In the genomic region with DNA sequence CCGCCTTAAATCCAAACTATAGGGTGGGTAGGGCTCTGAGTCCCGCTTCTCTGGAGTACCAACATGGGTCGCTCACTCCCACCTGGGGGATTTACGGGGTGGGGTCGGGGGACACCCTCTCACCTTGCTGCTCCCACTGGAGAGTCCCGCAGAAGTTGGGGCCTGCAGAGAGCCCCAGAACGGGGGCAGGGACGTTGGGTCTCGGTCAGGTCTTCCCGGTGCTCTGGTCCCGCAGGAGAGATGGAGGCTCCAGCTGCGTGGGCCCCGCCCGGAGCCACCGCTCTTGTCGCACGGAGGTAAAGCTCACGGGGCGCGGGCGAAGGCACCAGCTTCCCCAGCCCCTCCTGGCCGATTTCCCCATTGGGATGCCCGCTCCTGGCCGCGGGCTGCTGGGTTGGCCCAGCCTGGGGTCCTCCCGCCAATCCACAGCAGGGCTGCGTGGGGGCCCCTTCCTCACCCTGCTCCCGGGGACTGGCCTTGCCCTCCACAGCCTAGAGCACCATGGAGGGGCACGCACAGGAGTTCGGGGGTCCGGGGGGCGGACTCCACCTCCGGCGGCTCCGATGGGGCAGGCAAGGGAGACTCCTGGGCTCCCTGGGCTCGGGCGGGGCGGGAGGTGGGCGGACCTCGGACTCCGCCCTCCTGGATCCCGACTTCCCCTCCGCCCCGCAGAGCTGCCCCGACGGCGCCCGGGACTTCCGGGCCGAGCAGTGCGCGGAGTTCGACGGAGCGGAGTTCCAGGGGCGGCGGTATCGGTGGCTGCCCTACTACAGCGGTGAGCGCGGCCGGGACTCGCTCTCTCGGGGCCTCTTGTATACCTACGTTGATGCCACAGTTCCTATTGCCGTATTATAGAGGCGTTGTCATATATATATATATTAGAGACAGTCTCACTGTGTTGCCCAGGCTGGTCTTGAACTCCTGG, we compare ENCODE assay signal across 8 cellular contexts. TPM values are rescaled to one million over a fixed set of nuclear protein-coding genes. Genes with fewer than 3 reads are reported as not detected.
DNase-seq lines count a peak whose midpoint lies in the region; ATAC-seq and TF ChIP-seq lines count a peak whose summit lies in the region.

No MANE protein-coding gene starts in this region.

- H3K27me3 ChIP-seq in AG04450 (ENCODE audit: control insufficient read depth, insufficient read depth, low read length) (peaks cover 8% of the 10 kb centered on the region), neutrophil (peaks cover 65% of the 10 kb centered on the region)

- ATAC-seq in GM21737 (IDR thresholded peaks at IDR 0.05; ENCODE audit: unreplicated experiment): no peak

- TF ChIP-seq CTCF in AG04450 (IDR thresholded peaks at IDR 0.05; ENCODE audit: low read depth, low read length) (no peak), epithelial cell of proximal tubule (conservative IDR thresholded peaks at IDR 0.05; ENCODE audit: low read depth, low read length) (no peak), neutrophil (IDR thresholded peaks at IDR 0.05) (no peak)

- peaks cover 11 to 16% of the 10 kb centered on the region in 2 experiments for H3K4me1 ChIP-seq in neutrophil (ENCODE audit: control insufficient read depth in 1 of 2, insufficient read depth in 1 of 2, low read depth in 1 of 2, low read length in 1 of 2)
- no peaks in the 10 kb centered on the region for H3K4me1 ChIP-seq in urinary bladder (ENCODE audit: insufficient read depth)

- WGBS in urinary bladder: 14% methylated on average over 67 of the region's 67 CpGs

- DNase-seq in AG04450 (ENCODE audit: low read depth, low spot score): no peak
- DNase-seq in Jurkat, Clone E6-1 (ENCODE audit: low read depth, low spot score): no peak
- DNase-seq in activated CD4-positive, alpha-beta T cell treated with anti-CD3 and anti-CD28 coated beads, Interleukin-2, amount 50 U/mL, for 1 hour: peak; percentile 22
- DNase-seq in epithelial cell of proximal tubule (ENCODE audit: low read depth): no peak

- H3K36me3 ChIP-seq in neutrophil (no peaks in the 10 kb centered on the region), urinary bladder (ENCODE audit: insufficient read depth) (no peaks in the 10 kb centered on the region)

- H3K27ac ChIP-seq in AG04450 (ENCODE audit: low read depth, low read length) (no peak overlapping the region), neutrophil (no peak overlapping the region), urinary bladder (ENCODE audit: low read depth) (no peak overlapping the region)

- CTCF ChIA-PET in AG04450 (lab: Charles Lee): no interaction called here

- H3K4me3 ChIP-seq in AG04450 (ENCODE audit: low read depth, low read length) (peak overlapping the region; percentile 61), epithelial cell of proximal tubule (ENCODE audit: low read depth, low read length) (peak overlapping the region; percentile 44), neutrophil (ENCODE audit: low read depth in 1 of 2, low read length in 1 of 2) (peak overlapping the region; percentile 63 to 77), urinary bladder (ENCODE audit: low read depth, low read length) (peak overlapping the region; percentile 53)
- peak overlapping the region; percentile 60 for H3K4me3 ChIP-seq in Jurkat, Clone E6-1 (ENCODE audit: low read length)

- POLR2A ChIA-PET in AG04450 (lab: Yijun Ruan, JAX): interaction anchor here (0.5 to 1.0 kb wide), 2 partner anchors 10 to 142 kb away, joined by 3 to 4 read pairs; no protein-coding TSS in a partner anchor

- TF ChIP-seq POLR2A in GM19099 (IDR thresholded peaks at IDR 0.05; ENCODE audit: extremely low read depth, insufficient read length, low read depth): peak; percentile 27

- peaks cover 3% of the 10 kb centered on the region for H3K9me3 ChIP-seq in AG04450 (ENCODE audit: control insufficient read depth, insufficient read depth, low read length)
- H3K9me3 ChIP-seq in neutrophil: no peaks in the 10 kb centered on the region

RNA-seq across cellular contexts. Expression of gene PAPLN, which starts 8.4 kb away (rescaled TPM):
- polyA plus RNA-seq in AG04450 (2011; rRNA removed) (3.1 and 3.4 TPM in 2 replicates), urinary bladder (5.6 TPM)
- 2.7 and 3.0 TPM in 2 replicates for polyA minus RNA-seq in AG04450 (2011; rRNA and poly(A)+ RNA removed)
- polyA plus RNA-seq in Jurkat, Clone E6-1 (2012; ENCODE audit: insufficient read depth, insufficient read length): 3.7 TPM
- total RNA-seq in epithelial cell of proximal tubule (5.9 and 12.7 TPM in 2 replicates), urinary bladder (4.8 TPM)
